In the genomic region with DNA sequence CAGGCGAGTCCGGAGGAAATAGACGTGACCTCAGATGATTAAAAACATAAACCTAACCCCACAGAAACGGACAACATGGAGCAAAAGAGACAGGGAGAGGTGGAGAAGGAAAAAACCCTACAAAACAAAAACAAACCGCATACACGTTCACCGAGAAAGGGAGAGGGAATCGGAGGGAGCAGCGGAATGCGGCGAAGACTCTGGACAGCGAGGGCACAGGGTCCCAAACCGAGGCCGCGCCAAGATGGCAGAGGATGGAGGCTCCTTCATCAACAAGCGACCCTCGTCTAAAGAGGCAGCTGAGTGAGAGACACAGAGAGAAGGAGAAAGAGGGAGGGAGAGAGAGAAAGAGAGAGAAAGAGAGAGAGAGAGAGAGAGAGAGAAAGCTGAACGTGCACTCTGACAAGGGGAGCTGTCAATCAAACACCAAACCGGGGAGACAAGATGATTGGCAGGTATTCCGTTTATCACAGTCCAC, we compare ENCODE assay signal across 20 cellular contexts. TPM values are rescaled to one million over a fixed set of nuclear protein-coding genes. Genes with fewer than 3 reads are reported as not detected.
DNase-seq lines count a peak whose midpoint lies in the region; ATAC-seq, FAIRE-seq and TF ChIP-seq lines count a peak whose summit lies in the region.
"Had no signal": no experiment of that assay in that cellular context is flagged by ENCODE, and none has a peak within 500 bp of the region (broad histone marks: within the 10 kb centered on the region; RNA-seq: fewer than 3 reads in every experiment).

No MANE protein-coding gene starts in this region.

- 3% methylated on average over 18 of the region's 20 CpGs for WGBS in HUES64
- WGBS in psoas muscle, 3 donors = 19 to 30% (median 28%) methylated on average over 20 of the region's 20 CpGs

- H3K4me1 ChIP-seq in HUES64 (ENCODE audit: insufficient read depth, low read length) (peaks cover 30% of the 10 kb centered on the region), osteoblast (ENCODE audit: insufficient read depth, low read length) (no peaks in the 10 kb centered on the region), psoas muscle (peaks cover 30% of the 10 kb centered on the region)

- no peak for FAIRE-seq in H54 (lab: Jason Lieb, UNC)
- FAIRE-seq: HepG2, urothelium cell line had no signal

- H3K9ac ChIP-seq in HUES64 (ENCODE audit: low read depth, low read length) = no peak overlapping the region

- H4K20me1 ChIP-seq in osteoblast (ENCODE audit: insufficient read depth, low read length) = no peaks in the 10 kb centered on the region

- intact Hi-C loops in psoas muscle (cut with DNase I) = loop anchor here in 1 of 2 donors (10.0 kb wide), 1 partner anchor 187 kb away; no protein-coding TSS in a partner anchor

- H3K4me2 ChIP-seq in osteoblast (ENCODE audit: insufficient read depth, low read length) = no peak overlapping the region

- no peaks in the 10 kb centered on the region for H3K36me3 ChIP-seq in HUES64 (ENCODE audit: insufficient read depth, low read length)
- no peaks in the 10 kb centered on the region for H3K36me3 ChIP-seq in osteoblast (ENCODE audit: insufficient read depth, low read length)
- H3K36me3 ChIP-seq in psoas muscle (ENCODE audit: insufficient read depth in 1 of 2, low read depth in 1 of 2) = no peaks in the 10 kb centered on the region
- H3K36me3 ChIP-seq: MG63, stomach had no signal

- no peaks in the 10 kb centered on the region for H3K79me2 ChIP-seq in osteoblast (ENCODE audit: insufficient read depth, low read length)

- no peak for TF ChIP-seq POLR2A in H54 (IDR thresholded peaks at IDR 0.05; ENCODE audit: low read depth, low read length)

- no peak for ATAC-seq in GM19467 (IDR thresholded peaks at IDR 0.05; ENCODE audit: unreplicated experiment)
- no peak for ATAC-seq in psoas muscle
- ATAC-seq: activated CD8-positive, alpha-beta T cell treated with anti-CD3 and anti-CD28 coated beads for 36 hours had no signal

- H2AFZ ChIP-seq in osteoblast (ENCODE audit: low read length) = no peak overlapping the region

- H3K9me3 ChIP-seq in HUES64 (ENCODE audit: insufficient read depth, low read depth, low read length) (no peaks in the 10 kb centered on the region), osteoblast (ENCODE audit: low read depth, low read length) (no peaks in the 10 kb centered on the region), psoas muscle (no peaks in the 10 kb centered on the region)
- H3K9me3 ChIP-seq: MG63, stomach had no signal

- TF ChIP-seq CTCF in AG10803 (conservative IDR thresholded peaks at IDR 0.05; ENCODE audit: low read length) = no peak
- TF ChIP-seq CTCF in fibroblast of villous mesenchyme (IDR thresholded peaks at IDR 0.05; ENCODE audit: insufficient read depth, low read depth, low read length) = no peak
- TF ChIP-seq CTCF in osteoblast (IDR thresholded peaks at IDR 0.05; ENCODE audit: extremely low read depth, low read depth, low read length) = no peak
- no peak for TF ChIP-seq CTCF in psoas muscle (IDR thresholded peaks at IDR 0.05)

- H3K4me3 ChIP-seq in AG10803 (ENCODE audit: low read length) = peak overlapping the region; percentile 96
- H3K4me3 ChIP-seq in HUES64 (ENCODE audit: low read length) = peak overlapping the region; percentile 11; the same call in 1 of the 2 replicates
- H3K4me3 ChIP-seq in fibroblast of villous mesenchyme (ENCODE audit: low read depth, low read length) = peak overlapping the region; percentile 66
- H3K4me3 ChIP-seq in osteoblast (ENCODE audit: insufficient read depth, low read length) = no peak overlapping the region
- H3K4me3 ChIP-seq in psoas muscle = no peak overlapping the region
- H3K4me3 ChIP-seq: MG63, stomach had no signal

- DNase-seq in AG10803 (ENCODE audit: low read depth) (no peak), fibroblast of villous mesenchyme (ENCODE audit: low read depth) (no peak), osteoblast (ENCODE audit: insufficient read length, low spot score, missing footprints) (peak; percentile 5), T-helper 9 cell (no peak), H54 (ENCODE audit: insufficient read length, low spot score) (no peak), psoas muscle (no peak)
- DNase-seq: activated CD8-positive, alpha-beta T cell treated with anti-CD3 and anti-CD28 coated beads for 36 hours; amygdala; MG63; naive B cell; NCI-H2029; RPMI8226; stomach had no signal

- H3K27me3 ChIP-seq in HUES64 (ENCODE audit: insufficient read depth, low read length) (peaks cover 100% of the 10 kb centered on the region), osteoblast (ENCODE audit: insufficient read depth, low read length) (peaks cover 84% of the 10 kb centered on the region), psoas muscle (ENCODE audit: insufficient read depth in 3 of 3, low read length in 2 of 3) (peaks cover 0 to 100% (median 33%) of the 10 kb centered on the region in 3 donors)

- H3K27ac ChIP-seq in HUES64 (ENCODE audit: low read depth, low read length) (no peak overlapping the region), osteoblast (ENCODE audit: low read depth, low read length) (no peak overlapping the region), psoas muscle (no peak overlapping the region)
- H3K27ac ChIP-seq: stomach had no signal

RNA-seq across cellular contexts. Expression of gene EMX2, which starts 5.7 kb away (rescaled TPM):
- polyA plus RNA-seq in HUES64 (2013, experiment 1 of 2) = 0.25 TPM
- polyA plus RNA-seq in HUES64 (2013, experiment 2 of 2) = 0.76 TPM
- total RNA-seq in fibroblast of villous mesenchyme (4.5 and 10.8 TPM in 2 replicates), osteoblast (0.88 and 1.4 TPM in 2 replicates), psoas muscle (1 to 10 TPM in 2 of 4 donors, under 1 TPM in 2; 0.69 to 3.3 (median 1.2) TPM)
- polyA plus RNA-seq in psoas muscle = 1 to 10 TPM; 1.1 to 3.4 (median 1.2) TPM
- total RNA-seq: activated CD8-positive, alpha-beta T cell treated with anti-CD3 and anti-CD28 coated beads for 36 hours; HepG2; liver; NCI-H460; pulmonary artery endothelial cell; stomach had no signal
- polyA plus RNA-seq: HepG2, liver had no signal

Comparison
In these comparisons a context has a peak if more than half of its experiments do, and no peak if none do; other contexts are left out.
1. H3K4me3 ChIP-seq: peak in AG10803 (single experiment), HUES64 (single experiment) and fibroblast of villous mesenchyme (single experiment); none in osteoblast (single experiment) and psoas muscle (single experiment).